26 cellular contexts compared by ENCODE assay signal in genomic region chr10:43339136-43339535, GRCh38. TPM values are rescaled to one million over a fixed set of nuclear protein-coding genes. Genes with fewer than 3 reads are reported as not detected.
"Had no signal": no experiment of that assay in that cellular context is flagged by ENCODE, and none has a peak within 500 bp of the region (broad histone marks: within the 10 kb centered on the region; RNA-seq: fewer than 3 reads in every experiment).

No MANE protein-coding gene starts in this region.

- H3K27ac Mint-ChIP-seq: activated CD4-positive, alpha-beta memory T cell treated with anti-CD3 and anti-CD28 coated beads for 36 hours; activated naive CD8-positive, alpha-beta T cell treated with anti-CD3 and anti-CD28 coated beads, Interleukin-2, amount 10 ng/mL, durations not matched to agents 7 days and 5 days; activated T-cell treated with anti-CD3 and anti-CD28 coated beads, Interleukin-2, amount 50 U/mL, for 24 hours; activated T-helper 2 cell treated with anti-CD3 and anti-CD28 coated beads, Interferon-gamma antibody, Interleukin-2, Interleukin-4, amounts not matched to agents 10 μg/mL and 5 μg/mL and 100 μg/mL, durations not matched to agents 14 hours and 24 hours and 36 hours; nephron; stimulated activated naive CD8-positive, alpha-beta T cell treated with anti-CD3 and anti-CD28 coated beads, Interleukin-15, amount 100 ng/mL, for 72 hours had no signal

- H3K27me3 ChIP-seq: body of pancreas, foreskin keratinocyte, transverse colon, vagina had no signal

- H3K4me3 ChIP-seq: body of pancreas, lung, prostate gland, skin epidermis, suprapubic skin, transverse colon, vagina had no signal

- H3K36me3 ChIP-seq: prostate gland, suprapubic skin, transverse colon, vagina had no signal

- H3K36me3 Mint-ChIP-seq: activated CD4-positive, alpha-beta memory T cell treated with anti-CD3 and anti-CD28 coated beads for 36 hours; activated naive CD8-positive, alpha-beta T cell treated with anti-CD3 and anti-CD28 coated beads, Interleukin-2, amount 10 ng/mL, durations not matched to agents 7 days and 5 days had no signal

- H3K27ac ChIP-seq: body of pancreas, epithelial cell of prostate, foreskin keratinocyte, prostate gland, skin epidermis, suprapubic skin, transverse colon, vagina had no signal

- DNase-seq: activated CD4-positive, alpha-beta memory T cell treated with anti-CD3 and anti-CD28 coated beads for 36 hours; activated naive CD4-positive, alpha-beta T cell treated with Interleukin-2 at 50 U/mL for 16 hours; activated naive CD8-positive, alpha-beta T cell treated with anti-CD3 and anti-CD28 coated beads, Interleukin-2, amount 10 ng/mL, durations not matched to agents 7 days and 5 days; activated T-cell treated with anti-CD3 and anti-CD28 coated beads, Interleukin-2, amount 50 U/mL, for 24 hours; amygdala; body of pancreas; dermis blood vessel endothelial cell; foreskin keratinocyte; hypothalamus; islet precursor cell; midbrain; right cardiac atrium; stimulated activated naive CD8-positive, alpha-beta T cell treated with anti-CD3 and anti-CD28 coated beads, Interleukin-15, amount 100 ng/mL, for 72 hours; transverse colon had no signal

- H3K4me3 Mint-ChIP-seq: activated CD4-positive, alpha-beta memory T cell treated with anti-CD3 and anti-CD28 coated beads for 36 hours; activated naive CD8-positive, alpha-beta T cell treated with anti-CD3 and anti-CD28 coated beads, Interleukin-2, amount 10 ng/mL, durations not matched to agents 7 days and 5 days; activated T-cell treated with anti-CD3 and anti-CD28 coated beads, Interleukin-2, amount 50 U/mL, for 24 hours; nephron; stimulated activated naive CD8-positive, alpha-beta T cell treated with anti-CD3 and anti-CD28 coated beads, Interleukin-15, amount 100 ng/mL, for 72 hours; T-helper 2 cell treated with Interferon-gamma antibody and Interleukin-4, amounts not matched to agents 5 μg/mL and 100 μg/mL, for 36 hours had no signal

- H3K4me1 ChIP-seq: prostate gland, vagina had no signal

- H3K9me3 Mint-ChIP-seq: activated CD4-positive, alpha-beta memory T cell treated with anti-CD3 and anti-CD28 coated beads for 36 hours; activated naive CD8-positive, alpha-beta T cell treated with anti-CD3 and anti-CD28 coated beads, Interleukin-2, amount 10 ng/mL, durations not matched to agents 7 days and 5 days; activated T-cell treated with anti-CD3 and anti-CD28 coated beads, Interleukin-2, amount 50 U/mL, for 24 hours; activated T-helper 2 cell treated with anti-CD3 and anti-CD28 coated beads, Interferon-gamma antibody, Interleukin-2, Interleukin-4, amounts not matched to agents 10 μg/mL and 5 μg/mL and 100 μg/mL, durations not matched to agents 14 hours and 24 hours and 36 hours; nephron; stimulated activated naive CD8-positive, alpha-beta T cell treated with anti-CD3 and anti-CD28 coated beads, Interleukin-15, amount 100 ng/mL, for 72 hours; T-helper 2 cell treated with Interferon-gamma antibody and Interleukin-4, amounts not matched to agents 5 μg/mL and 100 μg/mL, for 36 hours had no signal

- H3K9me3 ChIP-seq: body of pancreas, prostate gland, suprapubic skin, transverse colon, vagina had no signal

- H3K27me3 Mint-ChIP-seq: activated CD4-positive, alpha-beta memory T cell treated with anti-CD3 and anti-CD28 coated beads for 36 hours had no signal

- ATAC-seq: body of pancreas; foreskin keratinocyte; left lobe of liver; stimulated activated naive CD8-positive, alpha-beta T cell treated with anti-CD3 and anti-CD28 coated beads, Interleukin-15, amount 100 ng/mL, for 72 hours had no signal

RNA-seq across cellular contexts. Expression of gene FXYD4, which starts 32.3 kb away (rescaled TPM):
- total RNA-seq: activated CD4-positive, alpha-beta memory T cell treated with anti-CD3 and anti-CD28 coated beads for 36 hours; activated naive CD8-positive, alpha-beta T cell treated with anti-CD3 and anti-CD28 coated beads, Interleukin-2, amount 10 ng/mL, durations not matched to agents 7 days and 5 days; activated T-helper 2 cell treated with anti-CD3 and anti-CD28 coated beads, Interferon-gamma antibody, Interleukin-2, Interleukin-4, amounts not matched to agents 10 μg/mL and 5 μg/mL and 100 μg/mL, durations not matched to agents 14 hours and 24 hours and 36 hours; body of pancreas; cardiac septum; dermis blood vessel endothelial cell; foreskin keratinocyte; left lobe of liver; omental fat pad; prostate gland; right cardiac atrium; suprapubic skin; transverse colon; vagina had no signal
- polyA plus RNA-seq: foreskin keratinocyte, right cardiac atrium had no signal
